12 cellular contexts compared by ENCODE assay signal in the genomic region with DNA sequence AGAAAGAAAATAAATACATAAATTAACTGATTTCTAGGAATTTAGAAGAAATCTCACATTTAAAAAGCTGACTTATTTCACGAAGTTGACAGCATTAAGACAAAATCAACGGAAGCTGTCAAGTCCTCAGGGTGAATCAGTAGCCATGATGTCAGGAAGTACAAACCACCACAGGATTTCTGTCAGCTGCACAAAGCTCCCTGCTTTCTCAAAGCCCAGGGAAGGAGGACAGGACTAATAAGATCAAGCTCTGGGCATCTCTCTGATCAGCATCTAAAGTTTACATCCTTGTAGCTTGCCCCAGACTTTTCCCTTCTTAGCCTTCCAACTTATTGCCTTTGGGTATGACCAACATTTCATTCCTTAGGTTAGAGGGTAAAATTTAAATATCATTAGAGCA.
DNase-seq lines count a peak whose midpoint lies in the region.
"Had no signal": no experiment of that assay in that cellular context is flagged by ENCODE, and none has a peak within 500 bp of the region (broad histone marks: within the 10 kb centered on the region; RNA-seq: fewer than 3 reads in every experiment).

No MANE protein-coding gene starts in this region.

- peak; percentile 40 for DNase-seq in D341Med (ENCODE audit: low spot score)
- DNase-seq in NCI-H82 (lab: John Stamatoyannopoulos, UW) = peak; percentile 97
- DNase-seq in amniotic epithelial cell (ENCODE audit: low read depth) = peak; percentile 24
- DNase-seq in activated T-cell treated with anti-CD3 and anti-CD28 coated beads, Interleukin-2, amount 50 U/mL, for 1 hour = no peak
- no peak for DNase-seq in RKO (ENCODE audit: low spot score)
- DNase-seq in T1000 (lab: John Stamatoyannopoulos, UW) = no peak
- DNase-seq: CD4-positive, alpha-beta T cell; CD8-positive, alpha-beta memory T cell; DMS153; DND-41; H7; HCEC 1CT had no signal

Comparison
In these comparisons a context has a peak if more than half of its experiments do, and no peak if none do; other contexts are left out.
1. DNase-seq: peak in D341Med (single experiment), NCI-H82 (single experiment) and amniotic epithelial cell (single experiment); none in activated T-cell treated with anti-CD3 and anti-CD28 coated beads, Interleukin-2, amount 50 U/mL, for 1 hour (single experiment), RKO (single experiment) and T1000 (single experiment).